24 cellular contexts compared by ENCODE assay signal in the genomic region with DNA sequence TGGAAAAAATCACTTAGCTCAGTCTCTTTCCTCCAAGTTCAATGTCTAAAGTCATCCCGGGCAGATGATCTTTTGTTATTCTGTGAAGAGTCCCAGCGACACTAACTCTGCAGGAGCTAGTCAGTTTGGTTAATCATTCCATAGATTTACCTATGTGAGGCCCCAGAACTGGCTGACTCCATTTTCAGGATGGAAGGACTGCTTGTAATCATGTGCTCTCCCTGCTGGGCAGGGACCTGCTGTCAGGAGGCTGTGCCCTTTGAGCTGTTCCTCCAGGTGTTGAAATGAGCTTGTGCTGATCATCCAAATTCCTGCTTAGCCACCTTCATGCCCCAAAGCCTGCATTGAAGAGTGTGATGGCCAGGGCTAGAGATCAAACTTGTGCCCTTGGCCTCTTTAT.
"Had no signal": no experiment of that assay in that cellular context is flagged by ENCODE, and none has a peak within 500 bp of the region (broad histone marks: within the 10 kb centered on the region; RNA-seq: fewer than 3 reads in every experiment).

No MANE protein-coding gene starts in this region.

- H3K4me3 ChIP-seq: adrenal gland, ascending aorta, heart left ventricle, spleen, thoracic aorta had no signal

- H3K9me3 ChIP-seq: adrenal gland, ascending aorta, spleen, thoracic aorta had no signal

- H3K36me3 ChIP-seq: adrenal gland, ascending aorta, brain microvascular endothelial cell, heart left ventricle, spleen, thoracic aorta had no signal

- H3K4me1 ChIP-seq: heart left ventricle, spleen had no signal

- H3K27ac ChIP-seq: adrenal gland, ascending aorta, brain microvascular endothelial cell, heart left ventricle, spleen, thoracic aorta, VCaP had no signal

- ATAC-seq: effector memory CD8-positive, alpha-beta T cell; heart left ventricle; natural killer cell; right cardiac atrium; stimulated activated naive CD8-positive, alpha-beta T cell treated with anti-CD3 and anti-CD28 coated beads, Interleukin-15, Interleukin-2, amounts not matched to agents 100 U/mL and 50 U/mL, for 24 hours had no signal

- FAIRE-seq: endothelial cell of umbilical vein, TTC549, urothelium cell line had no signal

- DNase-seq: activated CD4-positive, alpha-beta T cell treated with anti-CD3 and anti-CD28 coated beads for 4 hours; activated CD4-positive, alpha-beta T cell treated with anti-CD3 and anti-CD28 coated beads, Interleukin-2, amount 50 U/mL, for 48 hours; activated CD8-positive, alpha-beta memory T cell treated with anti-CD3 and anti-CD28 coated beads for 24 hours; activated effector memory CD4-positive, alpha-beta T cell treated with Interleukin-2 at 50 U/mL for 16 hours; activated naive CD4-positive, alpha-beta T cell treated with anti-CD3 and anti-CD28 coated beads for 36 hours; activated naive CD8-positive, alpha-beta T cell treated with anti-CD3 and anti-CD28 coated beads for 36 hours; adrenal gland; brain microvascular endothelial cell; cortex of kidney; effector memory CD8-positive, alpha-beta T cell; heart left ventricle; midbrain; natural killer cell; right cardiac atrium; spleen; stimulated activated CD4-positive, alpha-beta T cell treated with anti-CD3 and anti-CD28 coated beads, Interleukin-2, amount 100 ng/mL, for 48 hours; stimulated activated naive CD8-positive, alpha-beta T cell treated with anti-CD3 and anti-CD28 coated beads, Interleukin-15, Interleukin-2, amounts not matched to agents 100 U/mL and 50 U/mL, for 24 hours; trophoblast cell had no signal

- H3K27me3 ChIP-seq: ascending aorta, brain microvascular endothelial cell had no signal
